In genomic region chr5:119070828-119071572, GRCh38 we compare ENCODE assay signal across 8 cellular contexts. TPM values are rescaled to one million over a fixed set of nuclear protein-coding genes. Genes with fewer than 3 reads are reported as not detected.
DNase-seq lines count a peak whose midpoint lies in the region; ATAC-seq, FAIRE-seq and TF ChIP-seq lines count a peak whose summit lies in the region.

Gene DMXL1 (plus strand): TSS chr5:119071087. CDS start chr5:119071570, 483 bp downstream.

- H3K27me3 ChIP-seq in HepG2 (ENCODE audit: control insufficient read depth in 1 of 2, insufficient read depth in 2 of 2, low read length in 2 of 2): no peaks in the 10 kb centered on the region; a peak in 1 of 5 replicates

- no peaks in the 10 kb centered on the region for H3K9me3 ChIP-seq in HepG2 (ENCODE audit: low read length)

- ATAC-seq in GM19397 (IDR thresholded peaks at IDR 0.05; ENCODE audit: unreplicated experiment) (peak; percentile 77), HG03571 (IDR thresholded peaks at IDR 0.05; ENCODE audit: unreplicated experiment) (peak; percentile 75), HepG2 (peak; percentile 91)

- H3K36me3 ChIP-seq in HepG2 (replicated peaks in 1 of 2; ENCODE audit: control insufficient read depth in 1 of 2, insufficient read depth in 2 of 2, low read length in 2 of 2): no peaks in the 10 kb centered on the region

- FAIRE-seq in HepG2 (lab: Jason Lieb, UNC): peak; percentile 99

- no peaks in the 10 kb centered on the region for H4K20me1 ChIP-seq in HepG2 (ENCODE audit: insufficient read depth, low read length)

- CTCF ChIA-PET in HepG2 (lab: Yijun Ruan, JAX; ENCODE audit: low intra/inter-chr PET ratio, low total read pairs): no interaction called here

- intact Hi-C loops in HepG2 (cut with micrococcal nuclease; ENCODE audit: unreplicated experiment): loop anchor here (2.0 to 5.0 kb wide), 3 partner anchors 82 to 341 kb away; partner anchors contain the start of gene DTWD2

- no peak; the same call in 1 of the 2 replicates for TF ChIP-seq CTCF in HepG2 (CRISPR knock-in tag; IDR thresholded peaks at IDR 0.05)

- H3K79me2 ChIP-seq in HepG2 (ENCODE audit: insufficient read depth, low read length): peaks cover 37% of the 10 kb centered on the region

- TF ChIP-seq EP300 in HepG2 (IDR thresholded peaks at IDR 0.05; ENCODE audit: low read depth in 2 of 2, low read length in 2 of 2) (no peak), HepG2 (CRISPR knock-in tag; IDR thresholded peaks at IDR 0.05; ENCODE audit: borderline replicate concordance) (no peak)

- whole genome bisulfite sequencing in HepG2 (ENCODE audit: low lambda C conversion rate): 2% methylated on average over 18 of the region's 70 CpGs

- in situ Hi-C loops in HepG2 (cut with HindIII; ENCODE audit: extremely low pct_ligation_motif_present, low pct_unique_long_range_greater_than_20kb): no loop called here

- peak within 1 kb of the TSS; percentile 93 for H3K27ac ChIP-seq in HepG2 (ENCODE audit: extremely low read length, insufficient read depth, low read length)

- TF ChIP-seq POLR2A in HepG2 (IDR thresholded peaks at IDR 0.05; ENCODE audit: insufficient read depth in 1 of 2, low read depth in 2 of 2, low read length in 2 of 2): peak; percentile 82

- TF ChIP-seq RAD21 in HepG2 (CRISPR knock-in tag; IDR thresholded peaks at IDR 0.05): peak; percentile 53; the same call in 1 of the 2 replicates

- H2AFZ ChIP-seq in HepG2 (ENCODE audit: low read length): peak within 1 kb of the TSS; percentile 57

- peak within 1 kb of the TSS; percentile 91 to 93 (median 92) for H3K4me3 ChIP-seq in HepG2 (replicated peaks in 1 of 3; ENCODE audit: insufficient read depth in 1 of 3, low read depth in 2 of 3, low read length in 3 of 3)

- H3K4me2 ChIP-seq in HepG2 (ENCODE audit: low read depth, low read length): peak within 1 kb of the TSS; percentile 73

- peaks cover 37% of the 10 kb centered on the region for H3K4me1 ChIP-seq in HepG2 (ENCODE audit: insufficient read depth, low read length)

- no TSS peak for BruUV-seq in HepG2 (replicated peaks; lab: Mats Ljungman, UMichigan)

- POLR2A ChIA-PET in HepG2 (lab: Yijun Ruan, JAX): interaction anchor here (0.6 to 2.1 kb wide), 17 partner anchors 9 to 364 kb away, joined by 3 to 22 read pairs (median 4); partner anchors contain the start of gene DTWD2

- DNase-seq in C1 segment of cervical spinal cord (lab: John Stamatoyannopoulos, UW): peak; percentile 80 to 99 (median 96)
- DNase-seq in NCI-H82 (lab: John Stamatoyannopoulos, UW): peak; percentile 98
- DNase-seq in activated CD4-positive, alpha-beta T cell treated with anti-CD3 and anti-CD28 coated beads, Interleukin-2, amount 50 U/mL, for 48 hours: peak; percentile 97 to 98
- peak; percentile 99 for DNase-seq in dermis microvascular lymphatic vessel endothelial cell (ENCODE audit: low read depth in 2 of 2)
- DNase-seq in HepG2 (ENCODE audit: low spot score): peak; percentile 98
- peak; percentile 97 for DNase-seq in stimulated activated CD4-positive, alpha-beta T cell treated with anti-CD3 and anti-CD28 coated beads, Interleukin-4, amount 100 ng/mL, for 1 hour

- H3K9ac ChIP-seq in HepG2 (ENCODE audit: insufficient read depth, low read depth, low read length): peak within 1 kb of the TSS; percentile 92

TF ChIP-seq in HepG2, 621 proteins besides CTCF, POLR2A, EP300 and RAD21 (continues in another document):
- TF ChIP-seq KMT2B (CRISPR knock-in tag; IDR thresholded peaks at IDR 0.05) (peak; percentile 88), ZBTB10 (CRISPR knock-in tag; IDR thresholded peaks at IDR 0.05; ENCODE audit: borderline replicate concordance) (no peak), ZNF761 (CRISPR knock-in tag; conservative IDR thresholded peaks at IDR 0.05) (no peak; the same call in 1 of the 2 replicates), ZNF510 (CRISPR knock-in tag; IDR thresholded peaks at IDR 0.05; ENCODE audit: low read depth) (no peak), ZNF264 (CRISPR knock-in tag; IDR thresholded peaks at IDR 0.05) (no peak), ZBTB49 (CRISPR knock-in tag; IDR thresholded peaks at IDR 0.05; ENCODE audit: borderline replicate concordance) (no peak), FOXK1 (CRISPR knock-in tag; IDR thresholded peaks at IDR 0.05; ENCODE audit: borderline replicate concordance, low read depth) (no peak), ZNF772 (CRISPR knock-in tag; IDR thresholded peaks at IDR 0.05) (0 out of 2 replicates have a peak, but pooled peaks have one; percentile 48), NR0B2 (CRISPR knock-in tag; IDR thresholded peaks at IDR 0.05) (no peak), ZNF691 (CRISPR knock-in tag; IDR thresholded peaks at IDR 0.05; ENCODE audit: borderline replicate concordance, low read depth) (no peak), TMF1 (CRISPR knock-in tag; IDR thresholded peaks at IDR 0.05; ENCODE audit: low read depth) (no peak)

RNA-seq across cellular contexts. Expression of gene DMXL1, which starts in this region (rescaled TPM):
- total RNA-seq in dermis microvascular lymphatic vessel endothelial cell (17.7 and 18.1 TPM in 2 replicates), HepG2 (2016; rRNA removed; fragmentation: Illumina TruSeq; extraction: Trizol) (18.6 and 22.9 TPM in 2 replicates)
- total RNA-seq in HepG2 (2016; cell fraction: cytosol; rRNA removed; fragmentation: Illumina TruSeq; extraction: Trizol; ENCODE audit: low read depth): 4.9 and 7.2 TPM in 2 replicates
- total RNA-seq in HepG2 (2016; cell fraction: insoluble cytoplasmic fraction; rRNA removed; fragmentation: Illumina TruSeq; extraction: Trizol): 15.3 and 25.9 TPM in 2 replicates
- total RNA-seq in HepG2 (2016; cell fraction: membrane; rRNA removed; fragmentation: Illumina TruSeq; extraction: Trizol): 6.3 and 7.1 TPM in 2 replicates
- 39.9 and 40.6 TPM in 2 replicates for total RNA-seq in HepG2 (2016; cell fraction: nucleus; rRNA removed; fragmentation: Illumina TruSeq; extraction: Trizol)
- polyA plus RNA-seq in HepG2 (2011; rRNA removed): 6.0 and 6.9 TPM in 2 replicates
- 1.8 and 3.1 TPM in 2 replicates for polyA plus RNA-seq in HepG2 (2011; cell fraction: cytosol; rRNA removed)
- 7.6 and 8.9 TPM in 2 replicates for polyA plus RNA-seq in HepG2 (2011; cell fraction: nucleus; rRNA removed)
- 6.0 and 9.1 TPM in 2 replicates for polyA plus RNA-seq in HepG2 (2012)
- polyA plus RNA-seq in HepG2 (2016; cell fraction: cytosol; fragmentation: Illumina TruSeq; extraction: Trizol; ENCODE audit: low read depth): 1.2 and 1.9 TPM in 2 replicates
- 13.9 and 15.8 TPM in 2 replicates for polyA plus RNA-seq in HepG2 (2016; cell fraction: insoluble cytoplasmic fraction; fragmentation: Illumina TruSeq; extraction: Trizol; ENCODE audit: low read depth)
- 2.2 and 2.3 TPM in 2 replicates for polyA plus RNA-seq in HepG2 (2016; cell fraction: membrane; fragmentation: Illumina TruSeq; extraction: Trizol; ENCODE audit: low read depth)
- 17.8 and 21.6 TPM in 2 replicates for polyA plus RNA-seq in HepG2 (2016; cell fraction: nucleus; fragmentation: Illumina TruSeq; extraction: Trizol; ENCODE audit: insufficient read depth, low read depth)
- 21.6 and 36.0 TPM in 2 replicates for polyA minus RNA-seq in HepG2 (2011; rRNA and poly(A)+ RNA removed; ENCODE audit: low replicate concordance)
- 9.2 and 11.2 TPM in 2 replicates for polyA minus RNA-seq in HepG2 (2011; cell fraction: cytosol; rRNA and poly(A)+ RNA removed)
- 87.3 and 91.9 TPM in 2 replicates for polyA minus RNA-seq in HepG2 (2011; cell fraction: nucleus; rRNA and poly(A)+ RNA removed)

Comparison
In these comparisons a context has a peak if more than half of its experiments do, and no peak if none do; other contexts are left out.
1. Peak in every context shown above with its lines: DNase-seq, ATAC-seq, H3K4me3 ChIP-seq and H3K27ac ChIP-seq.